Comparison of ENCODE assay signal across 34 cellular contexts in genomic region chr10:31013331-31013730, GRCh38.
"Had no signal": no experiment of that assay in that cellular context is flagged by ENCODE, and none has a peak within 500 bp of the region (broad histone marks: within the 10 kb centered on the region; RNA-seq: fewer than 3 reads in every experiment).

No MANE protein-coding gene starts in this region.

- H3K9me3 ChIP-seq: ascending aorta, breast epithelium, colonic mucosa, esophagus squamous epithelium, gastroesophageal sphincter had no signal

- H3K36me3 ChIP-seq: ascending aorta, breast epithelium, cardiac muscle cell, colonic mucosa, esophagus squamous epithelium, gastroesophageal sphincter had no signal

- H3K27ac ChIP-seq: ascending aorta, breast epithelium, cardiac muscle cell, colonic mucosa, dorsolateral prefrontal cortex, epithelial cell of prostate, esophagus squamous epithelium, gastroesophageal sphincter had no signal

- H3K4me3 Mint-ChIP-seq: activated CD4-positive, alpha-beta memory T cell treated with anti-CD3 and anti-CD28 coated beads for 36 hours; activated CD4-positive, alpha-beta T cell treated with anti-CD3 and anti-CD28 coated beads for 36 hours; activated CD4-positive, alpha-beta T cell treated with anti-CD3 and anti-CD28 coated beads, Interleukin-2, amount 10 ng/mL, durations not matched to agents 24 days and 14 days; activated CD8-positive, alpha-beta memory T cell treated with anti-CD3 and anti-CD28 coated beads, Interleukin-2, amount 10 ng/mL, durations not matched to agents 7 days and 5 days; activated CD8-positive, alpha-beta T cell treated with anti-CD3 and anti-CD28 coated beads, Interleukin-2, amount 10 ng/mL, durations not matched to agents 7 days and 5 days; activated naive CD4-positive, alpha-beta T cell treated with anti-CD3 and anti-CD28 coated beads, Interleukin-2, amount 10 ng/mL, durations not matched to agents 7 days and 5 days; activated naive CD8-positive, alpha-beta T cell treated with anti-CD3 and anti-CD28 coated beads, Interleukin-2, amount 10 ng/mL, durations not matched to agents 7 days and 5 days; activated T-helper 1 cell treated with anti-CD3 and anti-CD28 coated beads, Interleukin-12 subunit alpha, Interleukin-12 subunit beta, Interleukin-2, Interleukin-4 antibody, amounts not matched to agents 30 ng/mL and 10 ng/mL and 1 ng/mL, durations not matched to agents 14 hours and 24 hours and 36 hours; brain; endodermal cell; T-helper 17 cell; T-helper 2 cell treated with Interferon-gamma antibody and Interleukin-4, amounts not matched to agents 5 μg/mL and 100 μg/mL, for 36 hours had no signal

- H3K4me1 ChIP-seq: breast epithelium had no signal

- H3K4me1 Mint-ChIP-seq: endodermal cell had no signal

- DNase-seq: activated CD4-positive, alpha-beta memory T cell treated with anti-CD3 and anti-CD28 coated beads for 36 hours; activated CD4-positive, alpha-beta T cell treated with anti-CD3 and anti-CD28 coated beads for 36 hours; activated CD4-positive, alpha-beta T cell treated with anti-CD3 and anti-CD28 coated beads, Interleukin-2, amount 10 ng/mL, durations not matched to agents 24 days and 14 days; activated CD4-positive, CD25-positive, alpha-beta regulatory T cell; activated CD4-positive, CD25-positive, alpha-beta regulatory T cell treated with anti-CD3 and anti-CD28 coated beads, Interleukin-2, amount 50 U/mL, for 72 hours; activated CD8-positive, alpha-beta memory T cell treated with anti-CD3 and anti-CD28 coated beads, Interleukin-2, amount 10 ng/mL, durations not matched to agents 7 days and 5 days; activated CD8-positive, alpha-beta memory T cell treated with anti-CD3 and anti-CD28 coated beads, Interleukin-2, amount 50 U/mL, for 4 hours; activated CD8-positive, alpha-beta T cell treated with anti-CD3 and anti-CD28 coated beads, Interleukin-2, amount 10 ng/mL, durations not matched to agents 7 days and 5 days; activated effector memory CD4-positive, alpha-beta T cell treated with anti-CD3 and anti-CD28 coated beads, Interleukin-2, amount 50 U/mL, for 16 hours; activated naive CD4-positive, alpha-beta T cell treated with anti-CD3 and anti-CD28 coated beads, Interleukin-2, amount 10 ng/mL, durations not matched to agents 7 days and 5 days; activated naive CD8-positive, alpha-beta T cell treated with anti-CD3 and anti-CD28 coated beads, Interleukin-2, amount 10 ng/mL, durations not matched to agents 7 days and 5 days; activated T-cell treated with anti-CD3 and anti-CD28 coated beads, Interleukin-2, amount 50 U/mL, for 1 hour; activated T-cell treated with anti-CD3 and anti-CD28 coated beads, Interleukin-2, amount 50 U/mL, for 48 hours; central memory CD4-positive, alpha-beta T cell; cerebellar nuclear complex; colonic mucosa; dorsolateral prefrontal cortex; effector memory CD4-positive, alpha-beta T cell; endodermal cell; esophagus squamous epithelium; foreskin melanocyte; T-helper 1 cell; T-helper 17 cell; T1000 had no signal

- H3K27me3 Mint-ChIP-seq: activated CD4-positive, alpha-beta memory T cell treated with anti-CD3 and anti-CD28 coated beads for 36 hours; activated CD4-positive, alpha-beta T cell treated with anti-CD3 and anti-CD28 coated beads for 36 hours; activated CD4-positive, alpha-beta T cell treated with anti-CD3 and anti-CD28 coated beads, Interleukin-2, amount 10 ng/mL, durations not matched to agents 24 days and 14 days; activated CD8-positive, alpha-beta memory T cell treated with anti-CD3 and anti-CD28 coated beads, Interleukin-2, amount 10 ng/mL, durations not matched to agents 7 days and 5 days; activated naive CD4-positive, alpha-beta T cell treated with anti-CD3 and anti-CD28 coated beads, Interleukin-2, amount 10 ng/mL, durations not matched to agents 7 days and 5 days; activated naive CD8-positive, alpha-beta T cell treated with anti-CD3 and anti-CD28 coated beads, Interleukin-2, amount 10 ng/mL, durations not matched to agents 7 days and 5 days; brain; T-helper 17 cell had no signal

- ATAC-seq: activated CD4-positive, alpha-beta T cell treated with anti-CD3 and anti-CD28 coated beads for 36 hours; activated CD8-positive, alpha-beta memory T cell treated with anti-CD3 and anti-CD28 coated beads, Interleukin-2, amount 10 ng/mL, durations not matched to agents 7 days and 5 days; activated CD8-positive, alpha-beta T cell treated with anti-CD3 and anti-CD28 coated beads, Interleukin-2, amount 10 ng/mL, durations not matched to agents 7 days and 5 days; activated naive CD4-positive, alpha-beta T cell treated with anti-CD3 and anti-CD28 coated beads, Interleukin-2, amount 50 U/mL, for 72 hours; gastroesophageal sphincter; T-helper 17 cell had no signal

- H3K36me3 Mint-ChIP-seq: activated CD4-positive, alpha-beta memory T cell treated with anti-CD3 and anti-CD28 coated beads for 36 hours; activated naive CD4-positive, alpha-beta T cell treated with anti-CD3 and anti-CD28 coated beads, Interleukin-2, amount 10 ng/mL, durations not matched to agents 7 days and 5 days had no signal

- H3K4me3 ChIP-seq: ascending aorta, breast epithelium, cardiac muscle cell, colonic mucosa, dorsolateral prefrontal cortex, esophagus squamous epithelium, gastroesophageal sphincter had no signal

- H3K27ac Mint-ChIP-seq: activated CD4-positive, alpha-beta memory T cell treated with anti-CD3 and anti-CD28 coated beads for 36 hours; activated CD4-positive, alpha-beta T cell treated with anti-CD3 and anti-CD28 coated beads for 36 hours; activated CD4-positive, alpha-beta T cell treated with anti-CD3 and anti-CD28 coated beads, Interleukin-2, amount 10 ng/mL, durations not matched to agents 24 days and 14 days; activated CD8-positive, alpha-beta memory T cell treated with anti-CD3 and anti-CD28 coated beads, Interleukin-2, amount 10 ng/mL, durations not matched to agents 7 days and 5 days; activated CD8-positive, alpha-beta T cell treated with anti-CD3 and anti-CD28 coated beads, Interleukin-2, amount 10 ng/mL, durations not matched to agents 7 days and 5 days; activated naive CD4-positive, alpha-beta T cell treated with anti-CD3 and anti-CD28 coated beads, Interleukin-2, amount 10 ng/mL, durations not matched to agents 7 days and 5 days; activated naive CD4-positive, alpha-beta T cell treated with anti-CD3 and anti-CD28 coated beads, Interleukin-2, amount 50 U/mL, for 72 hours; activated naive CD8-positive, alpha-beta T cell treated with anti-CD3 and anti-CD28 coated beads, Interleukin-2, amount 10 ng/mL, durations not matched to agents 7 days and 5 days; activated T-helper 1 cell treated with anti-CD3 and anti-CD28 coated beads, Interleukin-12 subunit alpha, Interleukin-12 subunit beta, Interleukin-2, Interleukin-4 antibody, amounts not matched to agents 30 ng/mL and 10 ng/mL and 1 ng/mL, durations not matched to agents 14 hours and 24 hours and 36 hours; activated T-helper 2 cell treated with anti-CD3 and anti-CD28 coated beads, Interferon-gamma antibody, Interleukin-2, Interleukin-4, amounts not matched to agents 10 μg/mL and 5 μg/mL and 100 μg/mL, durations not matched to agents 14 hours and 24 hours and 36 hours; endodermal cell; T-helper 17 cell; T-helper 2 cell treated with Interferon-gamma antibody and Interleukin-4, amounts not matched to agents 5 μg/mL and 100 μg/mL, for 36 hours had no signal

- H3K27me3 ChIP-seq: ascending aorta, breast epithelium, cardiac muscle cell, colonic mucosa, dorsolateral prefrontal cortex, esophagus squamous epithelium, gastroesophageal sphincter had no signal

- H3K9me3 Mint-ChIP-seq: activated CD4-positive, alpha-beta memory T cell treated with anti-CD3 and anti-CD28 coated beads for 36 hours; activated naive CD4-positive, alpha-beta T cell treated with anti-CD3 and anti-CD28 coated beads, Interleukin-2, amount 10 ng/mL, durations not matched to agents 7 days and 5 days; activated naive CD8-positive, alpha-beta T cell treated with anti-CD3 and anti-CD28 coated beads, Interleukin-2, amount 10 ng/mL, durations not matched to agents 7 days and 5 days; activated T-helper 1 cell treated with anti-CD3 and anti-CD28 coated beads, Interleukin-12 subunit alpha, Interleukin-12 subunit beta, Interleukin-2, Interleukin-4 antibody, amounts not matched to agents 30 ng/mL and 10 ng/mL and 1 ng/mL, durations not matched to agents 14 hours and 24 hours and 36 hours; activated T-helper 2 cell treated with anti-CD3 and anti-CD28 coated beads, Interferon-gamma antibody, Interleukin-2, Interleukin-4, amounts not matched to agents 10 μg/mL and 5 μg/mL and 100 μg/mL, durations not matched to agents 14 hours and 24 hours and 36 hours; T-helper 2 cell treated with Interferon-gamma antibody and Interleukin-4, amounts not matched to agents 5 μg/mL and 100 μg/mL, for 36 hours had no signal
